1 cellular context compared by ENCODE assay signal in the genomic region with DNA sequence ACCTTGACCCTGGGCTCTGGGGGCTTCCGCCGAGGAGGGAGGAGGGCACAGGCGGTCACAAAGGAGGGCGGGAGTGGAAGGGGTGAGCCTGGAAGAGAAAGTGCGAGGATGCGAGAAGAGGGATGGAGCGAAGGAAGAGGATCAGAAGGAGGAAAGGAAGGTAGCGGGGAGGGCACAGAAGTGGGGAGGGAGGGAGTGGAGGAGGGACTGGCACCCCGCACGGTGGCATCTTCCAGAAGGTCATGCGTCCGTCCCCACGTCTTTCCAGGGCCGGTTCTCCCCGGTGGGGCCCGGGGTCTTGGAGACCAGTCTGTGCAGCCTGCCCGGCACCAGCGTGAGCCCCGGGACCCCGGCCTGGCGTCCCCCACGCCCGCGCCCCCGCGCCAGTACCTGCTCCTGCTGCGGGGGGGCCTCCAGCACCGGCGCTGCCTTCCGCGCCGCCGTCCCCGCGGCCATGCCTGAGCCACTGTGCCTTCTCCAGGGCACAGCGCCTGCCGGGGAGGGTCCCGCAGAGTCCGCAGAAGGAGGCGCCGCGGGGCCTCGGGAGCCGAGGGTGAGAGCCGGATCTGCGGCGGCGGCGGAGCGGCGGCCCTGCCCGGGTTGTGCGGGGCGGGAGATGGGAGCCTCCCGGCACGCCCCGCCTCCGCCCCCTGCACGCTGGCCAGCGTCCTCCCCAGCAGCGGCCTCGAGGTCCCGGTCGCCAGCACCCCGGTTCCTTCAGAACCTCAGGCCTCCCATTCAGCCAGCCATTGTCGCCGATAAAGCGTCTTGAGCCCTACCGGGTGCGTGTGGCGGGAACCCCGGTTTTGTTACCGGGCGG.
TF ChIP-seq lines count a peak whose summit lies in the region.

A gene (minus strand): TSS at position 618 of the 820 bp plus-strand sequence. CDS start 162 bp downstream, at position 456.

TF ChIP-seq in H1, 55 proteins besides CTCF, POLR2A, EP300 and RAD21:
- no peak for TF ChIP-seq POU5F1 (IDR thresholded peaks at IDR 0.05; ENCODE audit: low read depth, low read length)
- TF ChIP-seq SIX5 (IDR thresholded peaks at IDR 0.05; ENCODE audit: low read depth, low read length): no peak
- TF ChIP-seq RFX5 (IDR thresholded peaks at IDR 0.05; ENCODE audit: borderline replicate concordance, low read depth, low read length): no peak
- TF ChIP-seq RNF2 (IDR thresholded peaks at IDR 0.05; ENCODE audit: borderline replicate concordance, low read depth, low read length, missing control alignments, poor library complexity, severe bottlenecking): no peak
- TF ChIP-seq MAFK (IDR thresholded peaks at IDR 0.05; ENCODE audit: low read depth, low read length): no peak
- TF ChIP-seq FOSL1 (IDR thresholded peaks at IDR 0.05; ENCODE audit: insufficient read depth, low read depth, low read length): no peak
- TF ChIP-seq EGR1 (IDR thresholded peaks at IDR 0.05; ENCODE audit: borderline replicate concordance, low read depth, low read length): peak; percentile 91
- TF ChIP-seq, protein P1, sequence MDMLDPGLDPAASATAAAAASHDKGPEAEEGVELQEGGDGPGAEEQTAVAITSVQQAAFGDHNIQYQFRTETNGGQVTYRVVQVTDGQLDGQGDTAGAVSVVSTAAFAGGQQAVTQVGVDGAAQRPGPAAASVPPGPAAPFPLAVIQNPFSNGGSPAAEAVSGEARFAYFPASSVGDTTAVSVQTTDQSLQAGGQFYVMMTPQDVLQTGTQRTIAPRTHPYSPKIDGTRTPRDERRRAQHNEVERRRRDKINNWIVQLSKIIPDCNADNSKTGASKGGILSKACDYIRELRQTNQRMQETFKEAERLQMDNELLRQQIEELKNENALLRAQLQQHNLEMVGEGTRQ (IDR thresholded peaks at IDR 0.05; ENCODE audit: low read length): no peak
- no peak for TF ChIP-seq CEBPB (IDR thresholded peaks at IDR 0.05; ENCODE audit: low read depth, low read length)
- TF ChIP-seq TBP (IDR thresholded peaks at IDR 0.05; ENCODE audit: low read depth, low read length): 0 out of 2 replicates have a peak, but pooled peaks have one; percentile 32
- no peak for TF ChIP-seq JUN (IDR thresholded peaks at IDR 0.05; ENCODE audit: low read depth, low read length)
- TF ChIP-seq, protein P2, sequence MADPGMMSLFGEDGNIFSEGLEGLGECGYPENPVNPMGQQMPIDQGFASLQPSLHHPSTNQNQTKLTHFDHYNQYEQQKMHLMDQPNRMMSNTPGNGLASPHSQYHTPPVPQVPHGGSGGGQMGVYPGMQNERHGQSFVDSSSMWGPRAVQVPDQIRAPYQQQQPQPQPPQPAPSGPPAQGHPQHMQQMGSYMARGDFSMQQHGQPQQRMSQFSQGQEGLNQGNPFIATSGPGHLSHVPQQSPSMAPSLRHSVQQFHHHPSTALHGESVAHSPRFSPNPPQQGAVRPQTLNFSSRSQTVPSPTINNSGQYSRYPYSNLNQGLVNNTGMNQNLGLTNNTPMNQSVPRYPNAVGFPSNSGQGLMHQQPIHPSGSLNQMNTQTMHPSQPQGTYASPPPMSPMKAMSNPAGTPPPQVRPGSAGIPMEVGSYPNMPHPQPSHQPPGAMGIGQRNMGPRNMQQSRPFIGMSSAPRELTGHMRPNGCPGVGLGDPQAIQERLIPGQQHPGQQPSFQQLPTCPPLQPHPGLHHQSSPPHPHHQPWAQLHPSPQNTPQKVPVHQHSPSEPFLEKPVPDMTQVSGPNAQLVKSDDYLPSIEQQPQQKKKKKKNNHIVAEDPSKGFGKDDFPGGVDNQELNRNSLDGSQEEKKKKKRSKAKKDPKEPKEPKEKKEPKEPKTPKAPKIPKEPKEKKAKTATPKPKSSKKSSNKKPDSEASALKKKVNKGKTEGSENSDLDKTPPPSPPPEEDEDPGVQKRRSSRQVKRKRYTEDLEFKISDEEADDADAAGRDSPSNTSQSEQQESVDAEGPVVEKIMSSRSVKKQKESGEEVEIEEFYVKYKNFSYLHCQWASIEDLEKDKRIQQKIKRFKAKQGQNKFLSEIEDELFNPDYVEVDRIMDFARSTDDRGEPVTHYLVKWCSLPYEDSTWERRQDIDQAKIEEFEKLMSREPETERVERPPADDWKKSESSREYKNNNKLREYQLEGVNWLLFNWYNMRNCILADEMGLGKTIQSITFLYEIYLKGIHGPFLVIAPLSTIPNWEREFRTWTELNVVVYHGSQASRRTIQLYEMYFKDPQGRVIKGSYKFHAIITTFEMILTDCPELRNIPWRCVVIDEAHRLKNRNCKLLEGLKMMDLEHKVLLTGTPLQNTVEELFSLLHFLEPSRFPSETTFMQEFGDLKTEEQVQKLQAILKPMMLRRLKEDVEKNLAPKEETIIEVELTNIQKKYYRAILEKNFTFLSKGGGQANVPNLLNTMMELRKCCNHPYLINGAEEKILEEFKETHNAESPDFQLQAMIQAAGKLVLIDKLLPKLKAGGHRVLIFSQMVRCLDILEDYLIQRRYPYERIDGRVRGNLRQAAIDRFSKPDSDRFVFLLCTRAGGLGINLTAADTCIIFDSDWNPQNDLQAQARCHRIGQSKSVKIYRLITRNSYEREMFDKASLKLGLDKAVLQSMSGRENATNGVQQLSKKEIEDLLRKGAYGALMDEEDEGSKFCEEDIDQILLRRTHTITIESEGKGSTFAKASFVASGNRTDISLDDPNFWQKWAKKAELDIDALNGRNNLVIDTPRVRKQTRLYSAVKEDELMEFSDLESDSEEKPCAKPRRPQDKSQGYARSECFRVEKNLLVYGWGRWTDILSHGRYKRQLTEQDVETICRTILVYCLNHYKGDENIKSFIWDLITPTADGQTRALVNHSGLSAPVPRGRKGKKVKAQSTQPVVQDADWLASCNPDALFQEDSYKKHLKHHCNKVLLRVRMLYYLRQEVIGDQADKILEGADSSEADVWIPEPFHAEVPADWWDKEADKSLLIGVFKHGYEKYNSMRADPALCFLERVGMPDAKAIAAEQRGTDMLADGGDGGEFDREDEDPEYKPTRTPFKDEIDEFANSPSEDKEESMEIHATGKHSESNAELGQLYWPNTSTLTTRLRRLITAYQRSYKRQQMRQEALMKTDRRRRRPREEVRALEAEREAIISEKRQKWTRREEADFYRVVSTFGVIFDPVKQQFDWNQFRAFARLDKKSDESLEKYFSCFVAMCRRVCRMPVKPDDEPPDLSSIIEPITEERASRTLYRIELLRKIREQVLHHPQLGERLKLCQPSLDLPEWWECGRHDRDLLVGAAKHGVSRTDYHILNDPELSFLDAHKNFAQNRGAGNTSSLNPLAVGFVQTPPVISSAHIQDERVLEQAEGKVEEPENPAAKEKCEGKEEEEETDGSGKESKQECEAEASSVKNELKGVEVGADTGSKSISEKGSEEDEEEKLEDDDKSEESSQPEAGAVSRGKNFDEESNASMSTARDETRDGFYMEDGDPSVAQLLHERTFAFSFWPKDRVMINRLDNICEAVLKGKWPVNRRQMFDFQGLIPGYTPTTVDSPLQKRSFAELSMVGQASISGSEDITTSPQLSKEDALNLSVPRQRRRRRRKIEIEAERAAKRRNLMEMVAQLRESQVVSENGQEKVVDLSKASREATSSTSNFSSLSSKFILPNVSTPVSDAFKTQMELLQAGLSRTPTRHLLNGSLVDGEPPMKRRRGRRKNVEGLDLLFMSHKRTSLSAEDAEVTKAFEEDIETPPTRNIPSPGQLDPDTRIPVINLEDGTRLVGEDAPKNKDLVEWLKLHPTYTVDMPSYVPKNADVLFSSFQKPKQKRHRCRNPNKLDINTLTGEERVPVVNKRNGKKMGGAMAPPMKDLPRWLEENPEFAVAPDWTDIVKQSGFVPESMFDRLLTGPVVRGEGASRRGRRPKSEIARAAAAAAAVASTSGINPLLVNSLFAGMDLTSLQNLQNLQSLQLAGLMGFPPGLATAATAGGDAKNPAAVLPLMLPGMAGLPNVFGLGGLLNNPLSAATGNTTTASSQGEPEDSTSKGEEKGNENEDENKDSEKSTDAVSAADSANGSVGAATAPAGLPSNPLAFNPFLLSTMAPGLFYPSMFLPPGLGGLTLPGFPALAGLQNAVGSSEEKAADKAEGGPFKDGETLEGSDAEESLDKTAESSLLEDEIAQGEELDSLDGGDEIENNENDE (IDR thresholded peaks at IDR 0.05; ENCODE audit: insufficient replicate concordance, low read length): no peak
- TF ChIP-seq BACH1 (IDR thresholded peaks at IDR 0.05; ENCODE audit: low read length): no peak
- TF ChIP-seq BRCA1 (IDR thresholded peaks at IDR 0.05; ENCODE audit: low read depth, low read length): no peak
- TF ChIP-seq BCL11A (IDR thresholded peaks at IDR 0.05; ENCODE audit: low read depth in 2 of 2, low read length in 2 of 2): no peak
- TF ChIP-seq TAF7 (optimal IDR thresholded peaks at IDR 0.05; ENCODE audit: borderline replicate concordance, low read depth, low read length): no peak
- 0 out of 2 replicates have a peak, but pooled peaks have one; percentile 8 for TF ChIP-seq CHD2 (IDR thresholded peaks at IDR 0.05; ENCODE audit: low read length)
- TF ChIP-seq SRF (IDR thresholded peaks at IDR 0.05; ENCODE audit: low read depth, low read length): no peak
- peak; percentile 52 for TF ChIP-seq YY1 (IDR thresholded peaks at IDR 0.05; ENCODE audit: low read depth, low read length)
- no peak for TF ChIP-seq RXRA (IDR thresholded peaks at IDR 0.05; ENCODE audit: insufficient read depth, low read depth, low read length)
- TF ChIP-seq TCF12 (IDR thresholded peaks at IDR 0.05; ENCODE audit: low read depth, low read length): no peak
- TF ChIP-seq SAP30 (IDR thresholded peaks at IDR 0.05; ENCODE audit: insufficient read depth, insufficient replicate concordance, low read length): no peak
- TF ChIP-seq POLR2AphosphoS5 (IDR thresholded peaks at IDR 0.05; ENCODE audit: low read depth, low read length): peak; percentile 39; the same call in 1 of the 2 replicates
- peak; percentile 34; the same call in 1 of the 2 replicates for TF ChIP-seq TAF1 (IDR thresholded peaks at IDR 0.05; ENCODE audit: low read depth, low read length)
- peak; percentile 94 for TF ChIP-seq ASH2L (IDR thresholded peaks at IDR 0.05; ENCODE audit: low read length)
- TF ChIP-seq KDM5A (IDR thresholded peaks at IDR 0.05; ENCODE audit: low read length): no peak
- no peak for TF ChIP-seq ZNF274 (IDR thresholded peaks at IDR 0.05; ENCODE audit: borderline replicate concordance, extremely low read depth, low read length)
- TF ChIP-seq NANOG (IDR thresholded peaks at IDR 0.05; ENCODE audit: insufficient read depth, low read depth, low read length, poor library complexity, severe bottlenecking): no peak
- no peak for TF ChIP-seq HDAC6 (IDR thresholded peaks at IDR 0.05; ENCODE audit: low read depth, low read length)
- TF ChIP-seq SIN3A (conservative IDR thresholded peaks at IDR 0.05 in 1 of 2, IDR thresholded peaks at IDR 0.05 in 1 of 2; ENCODE audit: low read depth in 1 of 2, low read length in 2 of 2): no peak; a peak in 1 of 4 replicates
- no peak for TF ChIP-seq SIRT6 (IDR thresholded peaks at IDR 0.05; ENCODE audit: low read length)
- peak; percentile 32 to 56; a peak in 1 of 4 replicates for TF ChIP-seq HDAC2 (IDR thresholded peaks at IDR 0.05; ENCODE audit: borderline replicate concordance in 1 of 2, low read depth in 2 of 2, low read length in 2 of 2)
- TF ChIP-seq NRF1 (IDR thresholded peaks at IDR 0.05; ENCODE audit: low read depth, low read length): no peak
- TF ChIP-seq RBBP5 (IDR thresholded peaks at IDR 0.05; ENCODE audit: borderline replicate concordance, low read depth, low read length): peak; percentile 95
- TF ChIP-seq, protein P3, sequence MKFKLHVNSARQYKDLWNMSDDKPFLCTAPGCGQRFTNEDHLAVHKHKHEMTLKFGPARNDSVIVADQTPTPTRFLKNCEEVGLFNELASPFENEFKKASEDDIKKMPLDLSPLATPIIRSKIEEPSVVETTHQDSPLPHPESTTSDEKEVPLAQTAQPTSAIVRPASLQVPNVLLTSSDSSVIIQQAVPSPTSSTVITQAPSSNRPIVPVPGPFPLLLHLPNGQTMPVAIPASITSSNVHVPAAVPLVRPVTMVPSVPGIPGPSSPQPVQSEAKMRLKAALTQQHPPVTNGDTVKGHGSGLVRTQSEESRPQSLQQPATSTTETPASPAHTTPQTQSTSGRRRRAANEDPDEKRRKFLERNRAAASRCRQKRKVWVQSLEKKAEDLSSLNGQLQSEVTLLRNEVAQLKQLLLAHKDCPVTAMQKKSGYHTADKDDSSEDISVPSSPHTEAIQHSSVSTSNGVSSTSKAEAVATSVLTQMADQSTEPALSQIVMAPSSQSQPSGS (IDR thresholded peaks at IDR 0.05; ENCODE audit: low read length): no peak
- peak; percentile 9; the same call in 1 of the 2 replicates for TF ChIP-seq KDM1A (IDR thresholded peaks at IDR 0.05; ENCODE audit: borderline replicate concordance, low read length)
- TF ChIP-seq SP1 (IDR thresholded peaks at IDR 0.05; ENCODE audit: low read depth, low read length): no peak
- peak; percentile 34; the same call in 1 of the 2 replicates for TF ChIP-seq GTF2F1 (IDR thresholded peaks at IDR 0.05; ENCODE audit: borderline replicate concordance, low read depth, low read length)
- no peak for TF ChIP-seq SP2 (IDR thresholded peaks at IDR 0.05; ENCODE audit: low read length)
- TF ChIP-seq GABPA (IDR thresholded peaks at IDR 0.05; ENCODE audit: borderline replicate concordance, insufficient read depth, low read length): no peak
- TF ChIP-seq, protein P4, sequence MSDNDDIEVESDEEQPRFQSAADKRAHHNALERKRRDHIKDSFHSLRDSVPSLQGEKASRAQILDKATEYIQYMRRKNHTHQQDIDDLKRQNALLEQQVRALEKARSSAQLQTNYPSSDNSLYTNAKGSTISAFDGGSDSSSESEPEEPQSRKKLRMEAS (IDR thresholded peaks at IDR 0.05): peak; percentile 87
- no peak for TF ChIP-seq JUND (IDR thresholded peaks at IDR 0.05; ENCODE audit: low read length)
- TF ChIP-seq CHD1 (IDR thresholded peaks at IDR 0.05; ENCODE audit: low read depth, low read length): no peak
- TF ChIP-seq EZH2 (IDR thresholded peaks at IDR 0.05; ENCODE audit: low read depth, low read length, severe bottlenecking): no peak
- peak; percentile 84 for TF ChIP-seq CTBP2 (IDR thresholded peaks at IDR 0.05; ENCODE audit: borderline replicate concordance, insufficient read depth, insufficient read length, low read length)
- peak; percentile 58 for TF ChIP-seq PHF8 (conservative IDR thresholded peaks at IDR 0.05; ENCODE audit: low read depth, low read length)
- TF ChIP-seq, protein P5, sequence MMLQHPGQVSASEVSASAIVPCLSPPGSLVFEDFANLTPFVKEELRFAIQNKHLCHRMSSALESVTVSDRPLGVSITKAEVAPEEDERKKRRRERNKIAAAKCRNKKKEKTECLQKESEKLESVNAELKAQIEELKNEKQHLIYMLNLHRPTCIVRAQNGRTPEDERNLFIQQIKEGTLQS (IDR thresholded peaks at IDR 0.05; ENCODE audit: insufficient read depth, low read depth, low read length): no peak
- TF ChIP-seq SP4 (IDR thresholded peaks at IDR 0.05; ENCODE audit: low read length): no peak
- no peak; the same call in 1 of the 2 replicates for TF ChIP-seq CREB1 (IDR thresholded peaks at IDR 0.05)
- TF ChIP-seq TEAD4 (IDR thresholded peaks at IDR 0.05; ENCODE audit: low read depth, low read length): no peak
- TF ChIP-seq CBX8 (IDR thresholded peaks at IDR 0.05; ENCODE audit: borderline replicate concordance, low read depth, low read length): no peak
- peak; percentile 92 for TF ChIP-seq KDM4A (IDR thresholded peaks at IDR 0.05; ENCODE audit: low read depth, low read length, severe bottlenecking)
- peak; percentile 46; the same call in 1 of the 2 replicates for TF ChIP-seq SUZ12 (IDR thresholded peaks at IDR 0.05; ENCODE audit: low read length)
- no peak for TF ChIP-seq CBX5 (IDR thresholded peaks at IDR 0.05; ENCODE audit: low read depth, low read length)
- TF ChIP-seq, protein P6, sequence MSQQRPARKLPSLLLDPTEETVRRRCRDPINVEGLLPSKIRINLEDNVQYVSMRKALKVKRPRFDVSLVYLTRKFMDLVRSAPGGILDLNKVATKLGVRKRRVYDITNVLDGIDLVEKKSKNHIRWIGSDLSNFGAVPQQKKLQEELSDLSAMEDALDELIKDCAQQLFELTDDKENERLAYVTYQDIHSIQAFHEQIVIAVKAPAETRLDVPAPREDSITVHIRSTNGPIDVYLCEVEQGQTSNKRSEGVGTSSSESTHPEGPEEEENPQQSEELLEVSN (IDR thresholded peaks at IDR 0.05): peak; percentile 66
